ENCODE assay signal across 12 cellular contexts in the genomic region with DNA sequence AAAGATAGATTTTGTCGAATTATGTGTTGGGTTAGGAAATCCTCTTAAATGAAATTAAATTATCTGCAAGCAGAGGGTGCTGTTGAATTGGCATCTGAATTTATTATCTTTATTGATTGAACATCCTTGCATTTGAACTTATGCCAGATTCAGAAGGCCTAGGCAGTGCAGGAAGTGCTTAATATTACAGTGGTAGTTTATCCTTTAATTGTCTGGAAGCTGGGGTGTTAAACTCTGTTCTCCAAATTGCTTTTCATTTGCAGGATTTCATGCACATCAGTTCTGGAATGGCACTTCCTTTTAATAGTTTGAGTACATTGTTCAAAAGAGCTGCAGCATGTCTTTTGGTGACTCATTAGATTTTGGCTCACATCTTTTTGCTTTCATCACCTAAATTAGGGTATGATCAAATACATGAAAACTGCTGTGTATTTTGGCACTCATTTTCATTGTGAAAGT.
DNase-seq lines count a peak whose midpoint lies in the region; ATAC-seq and TF ChIP-seq lines count a peak whose summit lies in the region.
"Had no signal": no experiment of that assay in that cellular context is flagged by ENCODE, and none has a peak within 500 bp of the region (broad histone marks: within the 10 kb centered on the region; RNA-seq: fewer than 3 reads in every experiment).

No MANE protein-coding gene starts in this region.

- DNase-seq in natural killer cell, result no peak
- no peak for DNase-seq in natural killer cell treated with Interleukin-12 subunit alpha and Interleukin-12 subunit beta and Interleukin-15 and Interleukin-18, amount 100 ng/mL, for 72 hours (ENCODE audit: low spot score)
- peak; percentile 35 for DNase-seq in NCI-H82 (lab: John Stamatoyannopoulos, UW)
- peak; percentile 69 for DNase-seq in fibroblast of gingiva (ENCODE audit: low read depth)
- DNase-seq in CD1c-positive myeloid dendritic cell (ENCODE audit: extremely low spot score), result no peak
- DNase-seq in Caco-2, result no peak
- no peak for DNase-seq in effector CD4-positive, alpha-beta T cell
- DNase-seq: activated T-cell treated with anti-CD3 and anti-CD28 coated beads, Interleukin-2, amount 50 U/mL, for 72 hours; CD8-positive, alpha-beta T cell; stimulated activated CD8-positive, alpha-beta memory T cell treated with anti-CD3 and anti-CD28 coated beads, Interleukin-4, amount 100 ng/mL, for 48 hours; T-helper 1 cell had no signal

- no peaks in the 10 kb centered on the region for H3K4me1 ChIP-seq in Caco-2

- H3K27ac Mint-ChIP-seq in natural killer cell (peak overlapping the region; percentile 1 to 5), Caco-2 (ENCODE audit: unreplicated experiment) (no peak overlapping the region)
- H3K27ac Mint-ChIP-seq in natural killer cell treated with Interleukin-12 subunit alpha and Interleukin-12 subunit beta and Interleukin-15 and Interleukin-18, amount 100 ng/mL, for 72 hours, result no peak overlapping the region
- H3K27ac Mint-ChIP-seq: activated T-cell treated with anti-CD3 and anti-CD28 coated beads, Interleukin-2, amount 50 U/mL, for 72 hours; CD8-positive, alpha-beta T cell had no signal

- H3K36me3 Mint-ChIP-seq in natural killer cell (peaks cover 6% of the 10 kb centered on the region), Caco-2 (ENCODE audit: insufficient read depth, unreplicated experiment) (peaks cover 13% of the 10 kb centered on the region)
- no peaks in the 10 kb centered on the region for H3K36me3 Mint-ChIP-seq in natural killer cell treated with Interleukin-12 subunit alpha and Interleukin-12 subunit beta and Interleukin-15 and Interleukin-18, amount 100 ng/mL, for 72 hours

- H3K4me1 Mint-ChIP-seq in natural killer cell (peaks cover 25 to 40% of the 10 kb centered on the region in 2 donors), Caco-2 (ENCODE audit: low read depth, unreplicated experiment) (peaks cover 7% of the 10 kb centered on the region)
- peaks cover 18 to 28% of the 10 kb centered on the region in 2 donors for H3K4me1 Mint-ChIP-seq in natural killer cell treated with Interleukin-12 subunit alpha and Interleukin-12 subunit beta and Interleukin-15 and Interleukin-18, amount 100 ng/mL, for 72 hours (ENCODE audit: low read depth in 2 of 2)

- H3K9me3 Mint-ChIP-seq in natural killer cell (no peaks in the 10 kb centered on the region), Caco-2 (ENCODE audit: unreplicated experiment) (no peaks in the 10 kb centered on the region)
- H3K9me3 Mint-ChIP-seq in natural killer cell treated with Interleukin-12 subunit alpha and Interleukin-12 subunit beta and Interleukin-15 and Interleukin-18, amount 100 ng/mL, for 72 hours, result no peaks in the 10 kb centered on the region
- H3K9me3 Mint-ChIP-seq: activated T-cell treated with anti-CD3 and anti-CD28 coated beads, Interleukin-2, amount 50 U/mL, for 72 hours; CD8-positive, alpha-beta T cell had no signal

- H3K27me3 Mint-ChIP-seq in natural killer cell (ENCODE audit: low read depth in 2 of 2) (no peaks in the 10 kb centered on the region), Caco-2 (ENCODE audit: insufficient read depth, unreplicated experiment) (no peaks in the 10 kb centered on the region)
- H3K27me3 Mint-ChIP-seq in natural killer cell treated with Interleukin-12 subunit alpha and Interleukin-12 subunit beta and Interleukin-15 and Interleukin-18, amount 100 ng/mL, for 72 hours, result no peaks in the 10 kb centered on the region

- no peaks in the 10 kb centered on the region for H3K27me3 ChIP-seq in Caco-2 (replicated peaks; ENCODE audit: control insufficient read depth, insufficient read depth, low read length)

- H3K36me3 ChIP-seq in Caco-2 (ENCODE audit: control insufficient read depth, insufficient read depth, low read length), result no peaks in the 10 kb centered on the region

- BruUV-seq in Caco-2 (replicated peaks; lab: Mats Ljungman, UMichigan), result no TSS peak

- H3K4me3 Mint-ChIP-seq in natural killer cell (no peak overlapping the region), Caco-2 (ENCODE audit: unreplicated experiment) (no peak overlapping the region)
- H3K4me3 Mint-ChIP-seq in natural killer cell treated with Interleukin-12 subunit alpha and Interleukin-12 subunit beta and Interleukin-15 and Interleukin-18, amount 100 ng/mL, for 72 hours, result no peak overlapping the region
- H3K4me3 Mint-ChIP-seq: activated T-cell treated with anti-CD3 and anti-CD28 coated beads, Interleukin-2, amount 50 U/mL, for 72 hours; CD8-positive, alpha-beta T cell had no signal

- no peak for ATAC-seq in natural killer cell
- ATAC-seq in natural killer cell treated with Interleukin-12 subunit alpha and Interleukin-12 subunit beta and Interleukin-15 and Interleukin-18, amount 100 ng/mL, for 72 hours, result no peak
- no peak for ATAC-seq in HG03521 (IDR thresholded peaks at IDR 0.05; ENCODE audit: unreplicated experiment)
- ATAC-seq: CD8-positive, alpha-beta T cell had no signal

- POLR2A ChIA-PET in Caco-2 (lab: Charles Lee), result no interaction called here

- no peak for TF ChIP-seq CTCF in natural killer cell (IDR thresholded peaks at IDR 0.05)
- TF ChIP-seq CTCF in Caco-2 (IDR thresholded peaks at IDR 0.05; ENCODE audit: insufficient read depth in 1 of 2, low read depth in 1 of 2, low read length in 1 of 2, severe bottlenecking in 1 of 2, unreplicated experiment in 1 of 2), result no peak

- H3K9me3 ChIP-seq in Caco-2, result no peaks in the 10 kb centered on the region

- H3K4me3 ChIP-seq in Caco-2 (ENCODE audit: low read depth, low read length), result no peak overlapping the region

- intact Hi-C loops in natural killer cell (cut with micrococcal nuclease) (no loop called here), Caco-2 (cut with micrococcal nuclease; ENCODE audit: unreplicated experiment) (no loop called here)

- CTCF ChIA-PET in Caco-2 (lab: Charles Lee), result no interaction called here

Comparison
In these comparisons a context has a peak if more than half of its experiments do, and no peak if none do; other contexts are left out.
1. H3K27ac Mint-ChIP-seq: peak in natural killer cell (2 of 2); none in natural killer cell treated with Interleukin-12 subunit alpha and Interleukin-12 subunit beta and Interleukin-15 and Interleukin-18, amount 100 ng/mL, for 72 hours (0 of 2) and Caco-2 (single experiment).
2. DNase-seq: peak in NCI-H82 (single experiment) and fibroblast of gingiva (single experiment); none in natural killer cell (single experiment), natural killer cell treated with Interleukin-12 subunit alpha and Interleukin-12 subunit beta and Interleukin-15 and Interleukin-18, amount 100 ng/mL, for 72 hours (single experiment), CD1c-positive myeloid dendritic cell (single experiment), Caco-2 (0 of 2) and effector CD4-positive, alpha-beta T cell (single experiment).